In genomic region chr18:22739243-22739642, GRCh38 we compare ENCODE assay signal across 25 cellular contexts.
"Had no signal": no experiment of that assay in that cellular context is flagged by ENCODE, and none has a peak within 500 bp of the region (broad histone marks: within the 10 kb centered on the region; RNA-seq: fewer than 3 reads in every experiment).

No MANE protein-coding gene starts in this region.

- ATAC-seq: body of pancreas; left ventricle myocardium superior; sciatic nerve; stimulated activated naive CD8-positive, alpha-beta T cell treated with anti-CD3 and anti-CD28 coated beads, Interleukin-15, amount 100 ng/mL, for 72 hours; T-helper 17 cell; upper lobe of right lung had no signal

- H3K36me3 ChIP-seq: adrenal gland, prostate gland, thyroid gland, upper lobe of right lung had no signal

- H3K9me3 ChIP-seq: adrenal gland, body of pancreas, prostate gland, thyroid gland, upper lobe of right lung had no signal

- H3K27me3 ChIP-seq: adrenal gland, body of pancreas, dorsolateral prefrontal cortex, thyroid gland, upper lobe of right lung had no signal

- H3K27ac ChIP-seq: adrenal gland, body of pancreas, dorsolateral prefrontal cortex, prostate gland, skin epidermis, thyroid gland, upper lobe of right lung had no signal

- DNase-seq: activated B cell treated with CpG ODN at 0.5 μM for 24 hours; activated CD4-positive, alpha-beta T cell treated with anti-CD3 and anti-CD28 coated beads for 48 hours; activated effector memory CD4-positive, alpha-beta T cell treated with anti-CD3 and anti-CD28 coated beads, Interleukin-2, amount 50 U/mL, for 16 hours; activated naive CD8-positive, alpha-beta T cell treated with anti-CD3 and anti-CD28 coated beads for 36 hours; adrenal gland; aorta; body of pancreas; dorsolateral prefrontal cortex; effector memory CD4-positive, alpha-beta T cell; islet precursor cell; left ventricle myocardium superior; mammary epithelial cell; retina; stimulated activated CD4-positive, alpha-beta T cell treated with anti-CD3 and anti-CD28 coated beads, Interleukin-12 subunit alpha, Interleukin-12 subunit beta, amount 100 ng/mL, for 4 hours; stimulated activated CD4-positive, alpha-beta T cell treated with anti-CD3 and anti-CD28 coated beads, Interleukin-4, amount 100 ng/mL, for 1 hour; stimulated activated naive CD8-positive, alpha-beta T cell treated with anti-CD3 and anti-CD28 coated beads, Interleukin-15, amount 100 ng/mL, for 72 hours; substantia nigra; SW 1271; T-helper 17 cell; thyroid gland; upper lobe of right lung had no signal

- H3K4me1 ChIP-seq: adrenal gland, body of pancreas, prostate gland, thyroid gland, upper lobe of right lung had no signal

- H3K4me3 ChIP-seq: adrenal gland, body of pancreas, coronary artery, dorsolateral prefrontal cortex, prostate gland, skin epidermis, thyroid gland, upper lobe of right lung had no signal
